Comparison of ENCODE assay signal across 12 cellular contexts in genomic region chr6:15588966-15589634, GRCh38.
DNase-seq lines count a peak whose midpoint lies in the region; ATAC-seq and TF ChIP-seq lines count a peak whose summit lies in the region.
"Had no signal": no experiment of that assay in that cellular context is flagged by ENCODE, and none has a peak within 500 bp of the region (broad histone marks: within the 10 kb centered on the region; RNA-seq: fewer than 3 reads in every experiment).

No MANE protein-coding gene starts in this region.

- no peaks in the 10 kb centered on the region for H3K36me3 ChIP-seq in gastrocnemius medialis

- intact Hi-C loops in activated CD4-positive, alpha-beta T cell treated with anti-CD3 and anti-CD28 coated beads, Interleukin-2, amount 10 ng/mL, durations not matched to agents 24 days and 14 days (cut with micrococcal nuclease), result loop anchor here (5.0 kb wide), 1 partner anchor 33 kb away; no protein-coding TSS in a partner anchor
- intact Hi-C loops in gastrocnemius medialis (cut with DNase I; ENCODE audit: low total_unique reads), result no loop called here

- in situ Hi-C loops in gastrocnemius medialis (cut with MboI; ENCODE audit: low sequenced_read_pairs in 4 of 4), result no loop called here

- H3K9me3 ChIP-seq in gastrocnemius medialis, result no peaks in the 10 kb centered on the region

- H3K4me1 ChIP-seq in gastrocnemius medialis, result peaks cover 29 to 38% of the 10 kb centered on the region in 2 donors

- H3K27ac ChIP-seq in gastrocnemius medialis, result peak overlapping the region; percentile 29 to 74 (median 53)

- no peaks in the 10 kb centered on the region for H3K27me3 ChIP-seq in gastrocnemius medialis

- DNase-seq in activated CD4-positive, alpha-beta T cell treated with anti-CD3 and anti-CD28 coated beads, Interleukin-2, amount 10 ng/mL, durations not matched to agents 24 days and 14 days, result no peak
- no peak for DNase-seq in activated CD4-positive, alpha-beta T cell treated with anti-CD3 and anti-CD28 coated beads, Interleukin-2, amount 50 U/mL, for 4 hours
- peak; percentile 80 for DNase-seq in NCI-H226
- peak; percentile 58 for DNase-seq in choroid plexus epithelial cell (ENCODE audit: low read depth)
- DNase-seq in gastrocnemius medialis, result no peak
- DNase-seq: central memory CD4-positive, alpha-beta T cell; glutamatergic neuron; stimulated activated naive CD4-positive, alpha-beta T cell had no signal

- TF ChIP-seq CTCF in choroid plexus epithelial cell (conservative IDR thresholded peaks at IDR 0.05; ENCODE audit: low read depth, low read length) (no peak), gastrocnemius medialis (IDR thresholded peaks at IDR 0.05 in 4 of 5, conservative IDR thresholded peaks at IDR 0.05 in 1 of 5) (no peak)

- H3K27me3 Mint-ChIP-seq in activated CD4-positive, alpha-beta T cell treated with anti-CD3 and anti-CD28 coated beads, Interleukin-2, amount 10 ng/mL, durations not matched to agents 24 days and 14 days, result no peaks in the 10 kb centered on the region

- TF ChIP-seq POLR2A in gastrocnemius medialis (IDR thresholded peaks at IDR 0.05), result no peak

- peak overlapping the region; percentile 14 for H3K27ac Mint-ChIP-seq in activated CD4-positive, alpha-beta T cell treated with anti-CD3 and anti-CD28 coated beads, Interleukin-2, amount 10 ng/mL, durations not matched to agents 24 days and 14 days

- H3K4me1 Mint-ChIP-seq in activated CD4-positive, alpha-beta T cell treated with anti-CD3 and anti-CD28 coated beads, Interleukin-2, amount 10 ng/mL, durations not matched to agents 24 days and 14 days, result peaks cover 15% of the 10 kb centered on the region

- no peak overlapping the region for H3K4me3 Mint-ChIP-seq in activated CD4-positive, alpha-beta T cell treated with anti-CD3 and anti-CD28 coated beads, Interleukin-2, amount 10 ng/mL, durations not matched to agents 24 days and 14 days

- H3K36me3 Mint-ChIP-seq in activated CD4-positive, alpha-beta T cell treated with anti-CD3 and anti-CD28 coated beads, Interleukin-2, amount 10 ng/mL, durations not matched to agents 24 days and 14 days (ENCODE audit: low read depth), result peaks cover 2% of the 10 kb centered on the region

- H3K9me3 Mint-ChIP-seq in activated CD4-positive, alpha-beta T cell treated with anti-CD3 and anti-CD28 coated beads, Interleukin-2, amount 10 ng/mL, durations not matched to agents 24 days and 14 days, result no peaks in the 10 kb centered on the region

- H3K4me3 ChIP-seq in choroid plexus epithelial cell (ENCODE audit: low read depth, low read length) (no peak overlapping the region), gastrocnemius medialis (no peak overlapping the region)

- ATAC-seq in gastrocnemius medialis (peak; percentile 81 to 85), GM21390 (IDR thresholded peaks at IDR 0.05; ENCODE audit: unreplicated experiment) (no peak), HG03378 (IDR thresholded peaks at IDR 0.05; ENCODE audit: unreplicated experiment) (no peak), GM18498 (IDR thresholded peaks at IDR 0.05; ENCODE audit: unreplicated experiment) (no peak)
- ATAC-seq: sciatic nerve had no signal

Comparison
In these comparisons a context has a peak if more than half of its experiments do, and no peak if none do; other contexts are left out.
1. DNase-seq: peak in NCI-H226 (single experiment) and choroid plexus epithelial cell (single experiment); none in activated CD4-positive, alpha-beta T cell treated with anti-CD3 and anti-CD28 coated beads, Interleukin-2, amount 10 ng/mL, durations not matched to agents 24 days and 14 days (single experiment), activated CD4-positive, alpha-beta T cell treated with anti-CD3 and anti-CD28 coated beads, Interleukin-2, amount 50 U/mL, for 4 hours (0 of 2) and gastrocnemius medialis (0 of 2).
2. ATAC-seq: peak in gastrocnemius medialis (2 of 2); none in GM21390 (single experiment), HG03378 (single experiment) and GM18498 (single experiment).